Comparison of ENCODE assay signal across 28 cellular contexts in the genomic region with DNA sequence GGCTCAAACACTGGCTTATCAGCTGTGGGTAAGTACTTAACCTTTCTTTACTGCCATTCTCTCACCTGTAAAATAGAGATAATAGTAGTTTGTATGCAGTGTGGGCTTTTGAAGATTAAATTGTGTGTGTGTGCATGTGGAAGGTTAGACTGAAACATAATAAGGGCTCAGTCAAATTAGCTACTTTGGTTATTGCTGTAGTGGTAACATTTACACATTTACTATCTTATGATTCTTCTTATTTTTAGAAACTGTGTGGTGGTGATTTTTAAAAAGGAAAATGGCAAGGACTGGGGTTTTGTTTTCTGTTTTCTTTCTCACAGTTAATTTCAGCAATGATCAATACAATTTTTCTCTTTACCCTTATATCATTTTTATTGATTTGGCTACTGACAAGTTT.
"Had no signal": no experiment of that assay in that cellular context is flagged by ENCODE, and none has a peak within 500 bp of the region (broad histone marks: within the 10 kb centered on the region; RNA-seq: fewer than 3 reads in every experiment).

No MANE protein-coding gene starts in this region.

- H3K27ac Mint-ChIP-seq: effector memory CD8-positive, alpha-beta T cell; mesothelial cell of epicardium; nephron; neural progenitor cell; stimulated activated memory B cell treated with anti-CD40 and anti-IgM and Interleukin-4, amounts not matched to agents 10 μg/mL and 1 μg/mL and 100 μg/mL, for 72 hours; stimulated activated naive CD8-positive, alpha-beta T cell treated with anti-CD3 and anti-CD28 coated beads, Interleukin-15, Interleukin-2, amounts not matched to agents 100 ng/mL and 50 ng/mL, for 24 hours had no signal

- H3K4me2 ChIP-seq: neural progenitor cell, smooth muscle cell had no signal

- H3K9me3 Mint-ChIP-seq: nephron, neural progenitor cell had no signal

- H3K4me3 Mint-ChIP-seq: effector memory CD8-positive, alpha-beta T cell; mesothelial cell of epicardium; naive B cell; nephron; neural progenitor cell; stimulated activated memory B cell treated with anti-CD40 and anti-IgM and Interleukin-4, amounts not matched to agents 10 μg/mL and 1 μg/mL and 100 μg/mL, for 72 hours; stimulated activated naive CD8-positive, alpha-beta T cell treated with anti-CD3 and anti-CD28 coated beads, Interleukin-15, Interleukin-2, amounts not matched to agents 100 ng/mL and 50 ng/mL, for 24 hours had no signal

- H3K9ac ChIP-seq: neural progenitor cell, parathyroid adenoma had no signal

- H3K4me1 ChIP-seq: esophagus squamous epithelium, heart left ventricle, left lung, neural progenitor cell, parathyroid adenoma, prostate gland, right atrium auricular region, tibial nerve, upper lobe of left lung had no signal

- H3K36me3 ChIP-seq: esophagus squamous epithelium, heart left ventricle, left lung, neural progenitor cell, prostate gland, right atrium auricular region, thoracic aorta, tibial nerve, upper lobe of left lung had no signal

- ATAC-seq: effector memory CD8-positive, alpha-beta T cell; heart left ventricle; left cardiac atrium; left lung; mucosa of descending colon; sciatic nerve; stimulated activated memory B cell treated with anti-CD40 and anti-IgM and Interleukin-4, amounts not matched to agents 10 μg/mL and 1 μg/mL and 100 μg/mL, for 72 hours had no signal

- H3K27me3 ChIP-seq: esophagus squamous epithelium, heart left ventricle, left lung, neural progenitor cell, right atrium auricular region, tibial nerve, upper lobe of left lung had no signal

- H2AFZ ChIP-seq: neural progenitor cell, parathyroid adenoma had no signal

- H3K4me3 ChIP-seq: esophagus squamous epithelium, heart left ventricle, left lung, mucosa of descending colon, neural progenitor cell, prostate gland, right atrium auricular region, smooth muscle cell, thoracic aorta, tibial nerve, upper lobe of left lung had no signal

- H3K79me2 ChIP-seq: parathyroid adenoma had no signal

- H3K36me3 Mint-ChIP-seq: mesothelial cell of epicardium; naive B cell; neural progenitor cell; stimulated activated memory B cell treated with anti-CD40 and anti-IgM and Interleukin-4, amounts not matched to agents 10 μg/mL and 1 μg/mL and 100 μg/mL, for 72 hours had no signal

- DNase-seq: cortex of kidney; effector memory CD8-positive, alpha-beta T cell; erythroblast; esophagus squamous epithelium; foreskin melanocyte; heart left ventricle; hippocampal formation; left cardiac atrium; left lung; mesenchymal stem cell; mucosa of descending colon; naive B cell; stimulated activated CD4-positive, alpha-beta T cell treated with anti-CD3 and anti-CD28 coated beads, Interleukin-12 subunit alpha, Interleukin-12 subunit beta, amount 100 ng/mL, for 4 hours; stimulated activated CD4-positive, alpha-beta T cell treated with anti-CD3 and anti-CD28 coated beads, Interleukin-2, amount 100 ng/mL, for 24 hours; stimulated activated CD4-positive, alpha-beta T cell treated with anti-CD3 and anti-CD28 coated beads, Interleukin-4, amount 100 ng/mL, for 24 hours; upper lobe of left lung had no signal

- H3K27ac ChIP-seq: esophagus squamous epithelium, heart left ventricle, left lung, neural progenitor cell, parathyroid adenoma, prostate gland, right atrium auricular region, thoracic aorta, tibial nerve, upper lobe of left lung had no signal

- H3K27me3 Mint-ChIP-seq: effector memory CD8-positive, alpha-beta T cell; naive B cell; stimulated activated memory B cell treated with anti-CD40 and anti-IgM and Interleukin-4, amounts not matched to agents 10 μg/mL and 1 μg/mL and 100 μg/mL, for 72 hours; stimulated activated naive CD8-positive, alpha-beta T cell treated with anti-CD3 and anti-CD28 coated beads, Interleukin-15, Interleukin-2, amounts not matched to agents 100 ng/mL and 50 ng/mL, for 24 hours had no signal

- H3K4me1 Mint-ChIP-seq: mesothelial cell of epicardium; naive B cell; stimulated activated memory B cell treated with anti-CD40 and anti-IgM and Interleukin-4, amounts not matched to agents 10 μg/mL and 1 μg/mL and 100 μg/mL, for 72 hours had no signal

- H3K9me3 ChIP-seq: esophagus squamous epithelium, heart left ventricle, left lung, mucosa of descending colon, prostate gland, right atrium auricular region, thoracic aorta, tibial nerve, upper lobe of left lung had no signal
